ENCODE assay signal across 1 cellular context in genomic region chr12:51865470-51865745, GRCh38.
TF ChIP-seq lines count a peak whose summit lies in the region.

No MANE protein-coding gene starts in this region.

TF ChIP-seq in WTC11, 78 proteins besides CTCF, POLR2A, EP300 and RAD21:
- TF ChIP-seq IRF1 (CRISPR knock-in tag; IDR thresholded peaks at IDR 0.05) (no peak), ATF3 (CRISPR knock-in tag; conservative IDR thresholded peaks at IDR 0.05) (no peak), E2F1 (CRISPR knock-in tag; IDR thresholded peaks at IDR 0.05) (no peak), USF2 (CRISPR knock-in tag; IDR thresholded peaks at IDR 0.05) (no peak), NFYB (CRISPR knock-in tag; conservative IDR thresholded peaks at IDR 0.05; ENCODE audit: low read depth) (no peak), STAT6 (CRISPR knock-in tag; conservative IDR thresholded peaks at IDR 0.05; ENCODE audit: low read depth) (no peak)
